24 cellular contexts compared by ENCODE assay signal in genomic region chr1:23492132-23492720, GRCh38.
"Had no signal": no experiment of that assay in that cellular context is flagged by ENCODE, and none has a peak within 500 bp of the region (broad histone marks: within the 10 kb centered on the region; RNA-seq: fewer than 3 reads in every experiment).

No MANE protein-coding gene starts in this region.

- ATAC-seq: left lobe of liver; natural killer cell; right cardiac atrium; stimulated activated memory B cell treated with anti-CD40 and anti-IgM and Interleukin-4, amounts not matched to agents 10 μg/mL and 1 μg/mL and 100 μg/mL, for 72 hours; stimulated activated naive CD8-positive, alpha-beta T cell treated with anti-CD3 and anti-CD28 coated beads, Interleukin-15, Interleukin-2, amounts not matched to agents 100 U/mL and 50 U/mL, for 24 hours; upper lobe of right lung had no signal

- H3K27me3 ChIP-seq: dorsolateral prefrontal cortex, gastrocnemius medialis, suprapubic skin, upper lobe of right lung, uterus had no signal

- H3K9ac ChIP-seq: parathyroid adenoma had no signal

- H3K27ac Mint-ChIP-seq: memory B cell; natural killer cell; stimulated activated memory B cell treated with anti-CD40 and anti-IgM and Interleukin-4, amounts not matched to agents 10 μg/mL and 1 μg/mL and 100 μg/mL, for 72 hours had no signal

- H3K27ac ChIP-seq: dorsolateral prefrontal cortex, gastrocnemius medialis, parathyroid adenoma, prostate gland, skin epidermis, spleen, suprapubic skin, transverse colon, upper lobe of right lung, uterus had no signal

- FAIRE-seq: colon, kidney had no signal

- H3K36me3 Mint-ChIP-seq: memory B cell; natural killer cell; stimulated activated memory B cell treated with anti-CD40 and anti-IgM and Interleukin-4, amounts not matched to agents 10 μg/mL and 1 μg/mL and 100 μg/mL, for 72 hours had no signal

- H3K4me1 Mint-ChIP-seq: memory B cell, natural killer cell had no signal

- H2AFZ ChIP-seq: parathyroid adenoma had no signal

- H3K36me3 ChIP-seq: gastrocnemius medialis, prostate gland, spleen, suprapubic skin, transverse colon, upper lobe of right lung, uterus had no signal

- DNase-seq: dorsolateral prefrontal cortex; effector CD4-positive, alpha-beta T cell; foreskin fibroblast; head of caudate nucleus; kidney; natural killer cell; right cardiac atrium; spleen; stimulated activated CD4-positive, alpha-beta T cell treated with anti-CD3 and anti-CD28 coated beads, Interleukin-4, amount 100 ng/mL, for 4 hours; stimulated activated naive CD8-positive, alpha-beta T cell treated with anti-CD3 and anti-CD28 coated beads, Interleukin-15, Interleukin-2, amounts not matched to agents 100 U/mL and 50 U/mL, for 24 hours; transverse colon; upper lobe of right lung; uterus had no signal

- H3K79me2 ChIP-seq: parathyroid adenoma had no signal

- H3K4me3 Mint-ChIP-seq: memory B cell; natural killer cell; neural crest cell; stimulated activated memory B cell treated with anti-CD40 and anti-IgM and Interleukin-4, amounts not matched to agents 10 μg/mL and 1 μg/mL and 100 μg/mL, for 72 hours had no signal

- H3K9me3 ChIP-seq: gastrocnemius medialis, prostate gland, spleen, suprapubic skin, transverse colon, upper lobe of right lung, uterus had no signal

- H3K4me1 ChIP-seq: parathyroid adenoma, prostate gland, suprapubic skin, uterus had no signal

- H3K4me3 ChIP-seq: dorsolateral prefrontal cortex, gastrocnemius medialis, lung, prostate gland, skin epidermis, spleen, suprapubic skin, transverse colon, upper lobe of right lung, uterus had no signal

- H3K9me3 Mint-ChIP-seq: memory B cell; natural killer cell; neural crest cell; stimulated activated memory B cell treated with anti-CD40 and anti-IgM and Interleukin-4, amounts not matched to agents 10 μg/mL and 1 μg/mL and 100 μg/mL, for 72 hours had no signal
